9 cellular contexts compared by ENCODE assay signal in genomic region chr17:75571197-75571884, GRCh38. TPM values are rescaled to one million over a fixed set of nuclear protein-coding genes. Genes with fewer than 3 reads are reported as not detected.
A peak's percentile ranks its signal among the peaks of the same experiment; 100 is the strongest.
DNase-seq lines count a peak whose midpoint lies in the region; ATAC-seq and TF ChIP-seq lines count a peak whose summit lies in the region.
"Had no signal": no experiment of that assay in that cellular context is flagged by ENCODE, and none has a peak within 500 bp of the region (broad histone marks: within the 10 kb centered on the region; RNA-seq: fewer than 3 reads in every experiment).

No MANE protein-coding gene starts in this region.

- no peak overlapping the region for H3K4me2 ChIP-seq in IMR-90 (ENCODE audit: low read depth, low read length)

- POLR2A ChIA-PET in IMR-90 (lab: Charles Lee; ENCODE audit: unreplicated experiment) = no interaction called here
- POLR2A ChIA-PET in naive thymus-derived CD4-positive, alpha-beta T cell (lab: Charles Lee) = no interaction called here

- CTCF ChIA-PET in IMR-90 (lab: Yijun Ruan, JAX) = no interaction called here
- CTCF ChIA-PET in naive thymus-derived CD4-positive, alpha-beta T cell (lab: Charles Lee) = interaction anchor here (0.7 kb wide), 1 partner anchor 349 kb away, joined by 3 read pairs; no protein-coding TSS in a partner anchor

- no peak overlapping the region for H3K9ac ChIP-seq in IMR-90 (ENCODE audit: low read depth, low read length)

- no peak overlapping the region for H3K27ac ChIP-seq in IMR-90 (ENCODE audit: insufficient read depth, low read length)
- H3K27ac ChIP-seq in naive thymus-derived CD4-positive, alpha-beta T cell (ENCODE audit: low read depth, low read length) = no peak overlapping the region

- no peaks in the 10 kb centered on the region for H3K36me3 ChIP-seq in GM06990 (ENCODE audit: control insufficient read depth, insufficient read depth, low read length)
- no peaks in the 10 kb centered on the region for H3K36me3 ChIP-seq in IMR-90 (ENCODE audit: control insufficient read depth, insufficient read depth, low read length)
- peaks cover 0 to 31% (median 0%) of the 10 kb centered on the region in 3 experiments for H3K36me3 ChIP-seq in naive thymus-derived CD4-positive, alpha-beta T cell (ENCODE audit: control insufficient read depth in 2 of 3, insufficient read depth in 3 of 3, low read length in 3 of 3)

- DNase-seq in GM06990 (ENCODE audit: extremely low read depth, insufficient read length) (peak; percentile 71), IMR-90 (peak; percentile 9), LoVo (ENCODE audit: low spot score) (no peak), ureter (ENCODE audit: low spot score) (no peak)
- DNase-seq in activated naive CD8-positive, alpha-beta T cell treated with anti-CD3 and anti-CD28 coated beads, Interleukin-2, amount 50 U/mL, for 24 hours = peak; percentile 13
- DNase-seq in naive thymus-derived CD4-positive, alpha-beta T cell = peak in 1 of 9 donors; percentile 38
- no peak for DNase-seq in stimulated activated CD4-positive, alpha-beta T cell treated with anti-CD3 and anti-CD28 coated beads, Interleukin-4, amount 100 ng/mL, for 24 hours
- DNase-seq: SHP77 treated with DMSO at 0.1 percent for 48 hours had no signal

- H3K27ac Mint-ChIP-seq in activated naive CD8-positive, alpha-beta T cell treated with anti-CD3 and anti-CD28 coated beads, Interleukin-2, amount 50 U/mL, for 24 hours = no peak overlapping the region
- peak overlapping the region in 1 of 9 donors; percentile 92 for H3K27ac Mint-ChIP-seq in naive thymus-derived CD4-positive, alpha-beta T cell

- H3K4me1 Mint-ChIP-seq in activated naive CD8-positive, alpha-beta T cell treated with anti-CD3 and anti-CD28 coated beads, Interleukin-2, amount 50 U/mL, for 24 hours = no peaks in the 10 kb centered on the region
- peaks cover 0 to 8% (median 0%) of the 10 kb centered on the region in 7 donors for H3K4me1 Mint-ChIP-seq in naive thymus-derived CD4-positive, alpha-beta T cell

- no peak overlapping the region for H2BK20ac ChIP-seq in IMR-90 (ENCODE audit: low read depth, low read length)

- no peak overlapping the region for H2AK5ac ChIP-seq in IMR-90 (ENCODE audit: low read depth, low read length)

- dilution Hi-C loops in IMR-90 (cut with HindIII; ENCODE audit: low sequenced_read_pairs, unreplicated experiment) = no loop called here

- ATAC-seq in IMR-90 (ENCODE audit: low read depth) = peak; percentile 77
- ATAC-seq in activated naive CD8-positive, alpha-beta T cell treated with anti-CD3 and anti-CD28 coated beads, Interleukin-2, amount 50 U/mL, for 24 hours = peak; percentile 25
- ATAC-seq in naive thymus-derived CD4-positive, alpha-beta T cell = peak; percentile 92
- ATAC-seq in GM18502 (IDR thresholded peaks at IDR 0.05; ENCODE audit: poor library complexity, unreplicated experiment) = no peak

- H3K27me3 Mint-ChIP-seq in activated naive CD8-positive, alpha-beta T cell treated with anti-CD3 and anti-CD28 coated beads, Interleukin-2, amount 50 U/mL, for 24 hours = no peaks in the 10 kb centered on the region
- no peaks in the 10 kb centered on the region for H3K27me3 Mint-ChIP-seq in naive thymus-derived CD4-positive, alpha-beta T cell

- 0 out of 2 replicates have a peak overlapping the region, but pooled peaks have one; percentile 45 for H3K14ac ChIP-seq in IMR-90 (replicated peaks; ENCODE audit: low read depth, low read length)

- no peak overlapping the region for H2BK120ac ChIP-seq in IMR-90 (ENCODE audit: low read depth, low read length)

- H3K36me3 Mint-ChIP-seq in activated naive CD8-positive, alpha-beta T cell treated with anti-CD3 and anti-CD28 coated beads, Interleukin-2, amount 50 U/mL, for 24 hours (ENCODE audit: low read depth) = no peaks in the 10 kb centered on the region
- H3K36me3 Mint-ChIP-seq in naive thymus-derived CD4-positive, alpha-beta T cell = peaks cover 0 to 10% (median 0%) of the 10 kb centered on the region in 5 donors

- H4K20me1 ChIP-seq in IMR-90 (ENCODE audit: insufficient read depth, low read length) = no peaks in the 10 kb centered on the region

- no peak for TF ChIP-seq POLR2A in IMR-90 (IDR thresholded peaks at IDR 0.05; ENCODE audit: low read depth, low read length)

- in situ Hi-C loops in IMR-90 (cut with MboI; ENCODE audit: low sequenced_read_pairs) = no loop called here

- H3K18ac ChIP-seq in IMR-90 (ENCODE audit: low read depth, low read length) = no peak overlapping the region

- intact Hi-C loops in IMR-90 (cut with micrococcal nuclease) = no loop called here
- intact Hi-C loops in naive thymus-derived CD4-positive, alpha-beta T cell (cut with micrococcal nuclease) = loop anchor here in 1 of 2 donors (5.0 kb wide), 1 partner anchor 44 kb away; the partner anchor contains the start of gene LLGL2

- H3K4ac ChIP-seq in IMR-90 (ENCODE audit: low read depth, low read length) = no peak overlapping the region

- H3K9me3 Mint-ChIP-seq in activated naive CD8-positive, alpha-beta T cell treated with anti-CD3 and anti-CD28 coated beads, Interleukin-2, amount 50 U/mL, for 24 hours = no peaks in the 10 kb centered on the region
- H3K9me3 Mint-ChIP-seq in naive thymus-derived CD4-positive, alpha-beta T cell = no peaks in the 10 kb centered on the region

- H2BK15ac ChIP-seq in IMR-90 (ENCODE audit: low read depth, low read length) = no peak overlapping the region

- no peak overlapping the region for H3K4me3 Mint-ChIP-seq in activated naive CD8-positive, alpha-beta T cell treated with anti-CD3 and anti-CD28 coated beads, Interleukin-2, amount 50 U/mL, for 24 hours
- peak overlapping the region in 1 of 10 donors; percentile 71 for H3K4me3 Mint-ChIP-seq in naive thymus-derived CD4-positive, alpha-beta T cell

- H4K8ac ChIP-seq in IMR-90 (ENCODE audit: low read depth in 2 of 2, low read length in 2 of 2) = no peak overlapping the region

- H3K4me3 ChIP-seq in GM06990 (replicated peaks; ENCODE audit: low read depth, low read length) (peak overlapping the region; percentile 28; the same call in 1 of the 2 replicates), IMR-90 (ENCODE audit: insufficient read depth, low read depth, low read length) (no peak overlapping the region)
- H3K4me3 ChIP-seq in naive thymus-derived CD4-positive, alpha-beta T cell (ENCODE audit: low read length) = no peak overlapping the region

- TF ChIP-seq RAD21 in IMR-90 (IDR thresholded peaks at IDR 0.05; ENCODE audit: low read length) = no peak

- no peak overlapping the region for H2BK5ac ChIP-seq in IMR-90 (ENCODE audit: low read depth, low read length, poor library complexity, severe bottlenecking)

- H2AK9ac ChIP-seq in IMR-90 (replicated peaks; ENCODE audit: low read depth, low read length, poor library complexity) = no peak overlapping the region

- no CpG with 5 or more reads among the region's 15 CpGs for WGBS in IMR-90 (ENCODE audit: extremely low coverage in 2 of 2, insufficient read length in 1 of 2), 2 experiments

- H3K79me1 ChIP-seq in IMR-90 (ENCODE audit: low read depth in 1 of 2, low read length in 2 of 2) = no peaks in the 10 kb centered on the region

- no peaks in the 10 kb centered on the region for H3K9me1 ChIP-seq in IMR-90 (ENCODE audit: insufficient read depth, low read length)

- H3K4me1 ChIP-seq in IMR-90 (ENCODE audit: control insufficient read depth, insufficient read depth, low read length) = no peaks in the 10 kb centered on the region
- no peaks in the 10 kb centered on the region for H3K4me1 ChIP-seq in naive thymus-derived CD4-positive, alpha-beta T cell (ENCODE audit: control insufficient read depth in 2 of 2, insufficient read depth in 2 of 2, low read length in 2 of 2)

- no peak overlapping the region for H3K23ac ChIP-seq in IMR-90 (ENCODE audit: low read depth, low read length)

- H3K27me3 ChIP-seq in GM06990 (replicated peaks; ENCODE audit: control insufficient read depth, insufficient read depth, low read length) (no peaks in the 10 kb centered on the region), IMR-90 (ENCODE audit: control insufficient read depth, insufficient read depth, low read length) (peaks cover 24% of the 10 kb centered on the region; the same call in 1 of the 2 replicates)
- H3K27me3 ChIP-seq in naive thymus-derived CD4-positive, alpha-beta T cell (ENCODE audit: control insufficient read depth in 2 of 2, insufficient read depth in 2 of 2, low read length in 2 of 2) = no peaks in the 10 kb centered on the region

- H2AFZ ChIP-seq in IMR-90 (replicated peaks; ENCODE audit: low read length, poor library complexity) = peak overlapping the region; percentile 77

- TF ChIP-seq CTCF in GM06990 (IDR thresholded peaks at IDR 0.05; ENCODE audit: insufficient read depth, low read length, poor library complexity, severe bottlenecking) = no peak
- TF ChIP-seq CTCF in IMR-90 (conservative IDR thresholded peaks at IDR 0.05; ENCODE audit: low read depth, low read length) = no peak

- H4K5ac ChIP-seq in IMR-90 (ENCODE audit: low read depth, low read length) = no peak overlapping the region

- H4K91ac ChIP-seq in IMR-90 (ENCODE audit: insufficient read depth, low read depth, low read length) = no peak overlapping the region

- H3K56ac ChIP-seq in IMR-90 (ENCODE audit: extremely low read depth, insufficient read depth, low read length) = no peak overlapping the region

- no peaks in the 10 kb centered on the region for H3K9me3 ChIP-seq in IMR-90 (ENCODE audit: control insufficient read depth, insufficient read depth, low read length)
- H3K9me3 ChIP-seq in naive thymus-derived CD4-positive, alpha-beta T cell (ENCODE audit: control insufficient read depth in 2 of 3, low read length in 3 of 3) = no peaks in the 10 kb centered on the region

- BruUV-seq in IMR-90 (replicated peaks; lab: Mats Ljungman, UMichigan) = no TSS peak

RNA-seq across cellular contexts. Expression of gene MYO15B, which starts 16.3 kb away (rescaled TPM):
- total RNA-seq in IMR-90 (2012; rRNA removed) (0.18 TPM in 1 of 2 replicates, not detected in the other), ureter (267 TPM)
- polyA plus RNA-seq in IMR-90 (2012; rRNA removed) = 0.43 and 0.65 TPM in 2 replicates
- 0.06 and 0.22 TPM in 2 replicates for polyA plus RNA-seq in IMR-90 (2012; cell fraction: cytosol; rRNA removed)
- polyA plus RNA-seq in IMR-90 (2012; cell fraction: nucleus; rRNA removed; ENCODE audit: low replicate concordance) = 6.8 and 8.7 TPM in 2 replicates
- 100 to 1,000 TPM in 4 of 5 experiments, 10 to 100 TPM in 1; 72.2 to 461 (median 304) TPM for total RNA-seq in naive thymus-derived CD4-positive, alpha-beta T cell
- polyA plus RNA-seq in naive thymus-derived CD4-positive, alpha-beta T cell = 1 to 10 TPM; 1.2 to 2.3 TPM

RNA-seq across cellular contexts. Expression of gene LLGL2, which starts 45.8 kb away (rescaled TPM):
- total RNA-seq in IMR-90 (2012; rRNA removed) (0.54 and 0.56 TPM in 2 replicates), ureter (94.0 TPM)
- 0.53 and 0.72 TPM in 2 replicates for polyA plus RNA-seq in IMR-90 (2012; rRNA removed)
- polyA plus RNA-seq in IMR-90 (2012; cell fraction: cytosol; rRNA removed) = 1.2 and 1.6 TPM in 2 replicates
- polyA plus RNA-seq in IMR-90 (2012; cell fraction: nucleus; rRNA removed; ENCODE audit: low replicate concordance) = 2.0 and 4.5 TPM in 2 replicates
- total RNA-seq in naive thymus-derived CD4-positive, alpha-beta T cell = 10 to 100 TPM; 22.4 to 55.7 (median 33.7) TPM
- 10 to 100 TPM in 1 of 2 donors, 1 to 10 TPM in 1; 9.2 to 12.8 TPM for polyA plus RNA-seq in naive thymus-derived CD4-positive, alpha-beta T cell

RNA-seq across cellular contexts. Expression of gene TSEN54, which starts 55.0 kb away (rescaled TPM):
- total RNA-seq in IMR-90 (2012; rRNA removed) (6.4 and 7.2 TPM in 2 replicates), ureter (25.1 TPM)
- polyA plus RNA-seq in IMR-90 (2012; rRNA removed) = 14.9 and 16.2 TPM in 2 replicates
- polyA plus RNA-seq in IMR-90 (2012; cell fraction: cytosol; rRNA removed) = 9.8 and 14.7 TPM in 2 replicates
- 37.4 and 62.8 TPM in 2 replicates for polyA plus RNA-seq in IMR-90 (2012; cell fraction: nucleus; rRNA removed; ENCODE audit: low replicate concordance)
- 10 to 100 TPM; 36.2 to 62.9 (median 56.0) TPM for total RNA-seq in naive thymus-derived CD4-positive, alpha-beta T cell
- polyA plus RNA-seq in naive thymus-derived CD4-positive, alpha-beta T cell = 10 to 100 TPM; 64.6 to 85.0 TPM

RNA-seq across cellular contexts. Expression of gene CASKIN2, which starts 56.0 kb away (rescaled TPM):
- total RNA-seq in IMR-90 (2012; rRNA removed) (2.2 and 2.9 TPM in 2 replicates), ureter (60.8 TPM)
- 6.9 and 7.5 TPM in 2 replicates for polyA plus RNA-seq in IMR-90 (2012; rRNA removed)
- polyA plus RNA-seq in IMR-90 (2012; cell fraction: cytosol; rRNA removed) = 4.7 and 6.3 TPM in 2 replicates
- polyA plus RNA-seq in IMR-90 (2012; cell fraction: nucleus; rRNA removed; ENCODE audit: low replicate concordance) = 17.2 and 50.6 TPM in 2 replicates
- 1 to 10 TPM in 2 of 5 experiments, under 1 TPM in 3; 0.22 to 1.2 (median 0.92) TPM for total RNA-seq in naive thymus-derived CD4-positive, alpha-beta T cell
- under 1 TPM in 1 of 2 donors, not detected in 1; 0.28 TPM for polyA plus RNA-seq in naive thymus-derived CD4-positive, alpha-beta T cell

Comparison
In these comparisons a context has a peak if more than half of its experiments do, and no peak if none do; other contexts are left out.
1. DNase-seq: peak in GM06990 (single experiment), IMR-90 (single experiment) and activated naive CD8-positive, alpha-beta T cell treated with anti-CD3 and anti-CD28 coated beads, Interleukin-2, amount 50 U/mL, for 24 hours (single experiment); none in LoVo (single experiment), ureter (single experiment) and stimulated activated CD4-positive, alpha-beta T cell treated with anti-CD3 and anti-CD28 coated beads, Interleukin-4, amount 100 ng/mL, for 24 hours (single experiment).
2. RNA of gene MYO15B, which starts 16.3 kb away (total RNA-seq): 72.2 to 461 TPM in naive thymus-derived CD4-positive, alpha-beta T cell and 267 TPM in ureter (single experiment); 0.18 TPM in IMR-90; every median in the first group is over 10 times any median in the second.
3. RNA of gene LLGL2, which starts 45.8 kb away (total RNA-seq): 94.0 TPM in ureter (single experiment) and 22.4 to 55.7 TPM in naive thymus-derived CD4-positive, alpha-beta T cell; 0.54 to 0.56 TPM in IMR-90; every median in the first group is over 10 times any median in the second.